In genomic region chrX:119721926-119722325, GRCh38 we compare ENCODE assay signal across 39 cellular contexts. TPM values are rescaled to one million over a fixed set of nuclear protein-coding genes. Genes with fewer than 3 reads are reported as not detected.
"Had no signal": no experiment of that assay in that cellular context is flagged by ENCODE, and none has a peak within 500 bp of the region (broad histone marks: within the 10 kb centered on the region; RNA-seq: fewer than 3 reads in every experiment).

No MANE protein-coding gene starts in this region.

- H3K4me3 ChIP-seq: adrenal gland, ascending aorta, body of pancreas, breast epithelium, cardiac muscle cell, colonic mucosa had no signal

- H3K36me3 Mint-ChIP-seq: activated naive CD4-positive, alpha-beta T cell treated with anti-CD3 and anti-CD28 coated beads, Interleukin-2, amount 10 ng/mL, durations not matched to agents 7 days and 5 days; activated naive CD4-positive, alpha-beta T cell treated with anti-CD3 and anti-CD28 coated beads, Interleukin-2, amount 50 U/mL, for 24 hours; activated naive CD4-positive, alpha-beta T cell treated with anti-CD3 and anti-CD28 coated beads, Interleukin-2, amount 50 U/mL, for 72 hours; activated naive CD8-positive, alpha-beta T cell; activated naive CD8-positive, alpha-beta T cell treated with anti-CD3 and anti-CD28 coated beads for 36 hours; activated naive CD8-positive, alpha-beta T cell treated with anti-CD3 and anti-CD28 coated beads, Interleukin-2, amount 10 ng/mL, durations not matched to agents 7 days and 5 days; brain had no signal

- H3K9me3 ChIP-seq: adrenal gland, ascending aorta, body of pancreas, breast epithelium, colonic mucosa had no signal

- H3K4me1 ChIP-seq: adrenal gland, ascending aorta, body of pancreas, breast epithelium, colonic mucosa had no signal

- H3K9me3 Mint-ChIP-seq: activated naive CD4-positive, alpha-beta T cell treated with anti-CD3 and anti-CD28 coated beads for 36 hours; activated naive CD4-positive, alpha-beta T cell treated with anti-CD3 and anti-CD28 coated beads, Interleukin-2, amount 10 ng/mL, durations not matched to agents 7 days and 5 days; activated naive CD4-positive, alpha-beta T cell treated with anti-CD3 and anti-CD28 coated beads, Interleukin-2, amount 50 U/mL, for 24 hours; activated naive CD4-positive, alpha-beta T cell treated with anti-CD3 and anti-CD28 coated beads, Interleukin-2, amount 50 U/mL, for 72 hours; activated naive CD8-positive, alpha-beta T cell treated with anti-CD3 and anti-CD28 coated beads for 36 hours; activated naive CD8-positive, alpha-beta T cell treated with anti-CD3 and anti-CD28 coated beads, Interleukin-2, amount 10 ng/mL, durations not matched to agents 7 days and 5 days; activated naive CD8-positive, alpha-beta T cell treated with anti-CD3 and anti-CD28 coated beads, Interleukin-2, amount 50 U/mL, for 24 hours; activated T-cell treated with anti-CD3 and anti-CD28 coated beads, Interleukin-2, amount 50 U/mL, for 4 hours; activated T-cell treated with anti-CD3 and anti-CD28 coated beads, Interleukin-2, amount 50 U/mL, for 72 hours; activated T-helper 1 cell treated with anti-CD3 and anti-CD28 coated beads, Interleukin-12 subunit alpha, Interleukin-12 subunit beta, Interleukin-2, Interleukin-4 antibody, amounts not matched to agents 30 ng/mL and 10 ng/mL and 1 ng/mL, durations not matched to agents 14 hours and 24 hours and 36 hours; activated T-helper 17 cell treated with anti-CD3 and anti-CD28 coated beads, Interleukin-2, amount 50 U/mL, for 72 hours; activated T-helper 2 cell treated with anti-CD3 and anti-CD28 coated beads, Interferon-gamma antibody, Interleukin-2, Interleukin-4, amounts not matched to agents 10 μg/mL and 5 μg/mL and 100 μg/mL, durations not matched to agents 14 hours and 24 hours and 36 hours; central memory CD8-positive, alpha-beta T cell had no signal

- H3K27ac Mint-ChIP-seq: activated naive CD4-positive, alpha-beta T cell treated with anti-CD3 and anti-CD28 coated beads for 36 hours; activated naive CD4-positive, alpha-beta T cell treated with anti-CD3 and anti-CD28 coated beads, Interleukin-2, amount 10 ng/mL, durations not matched to agents 7 days and 5 days; activated naive CD4-positive, alpha-beta T cell treated with anti-CD3 and anti-CD28 coated beads, Interleukin-2, amount 50 U/mL, for 24 hours; activated naive CD4-positive, alpha-beta T cell treated with anti-CD3 and anti-CD28 coated beads, Interleukin-2, amount 50 U/mL, for 72 hours; activated naive CD8-positive, alpha-beta T cell; activated naive CD8-positive, alpha-beta T cell treated with anti-CD3 and anti-CD28 coated beads for 36 hours; activated naive CD8-positive, alpha-beta T cell treated with anti-CD3 and anti-CD28 coated beads, Interleukin-2, amount 10 ng/mL, durations not matched to agents 7 days and 5 days; activated naive CD8-positive, alpha-beta T cell treated with anti-CD3 and anti-CD28 coated beads, Interleukin-2, amount 50 U/mL, for 24 hours; activated T-cell treated with anti-CD3 and anti-CD28 coated beads, Interleukin-2, amount 50 U/mL, for 72 hours; activated T-helper 1 cell treated with anti-CD3 and anti-CD28 coated beads, Interleukin-12 subunit alpha, Interleukin-12 subunit beta, Interleukin-2, Interleukin-4 antibody, amounts not matched to agents 30 ng/mL and 10 ng/mL and 1 ng/mL, durations not matched to agents 14 hours and 24 hours and 36 hours; activated T-helper 17 cell treated with anti-CD3 and anti-CD28 coated beads, Interleukin-2, amount 50 U/mL, for 72 hours; activated T-helper 2 cell treated with anti-CD3 and anti-CD28 coated beads, Interferon-gamma antibody, Interleukin-2, Interleukin-4, amounts not matched to agents 10 μg/mL and 5 μg/mL and 100 μg/mL, durations not matched to agents 14 hours and 24 hours and 36 hours; brain had no signal

- H3K27me3 ChIP-seq: adrenal gland, ascending aorta, body of pancreas, brain microvascular endothelial cell, breast epithelium, cardiac muscle cell, colonic mucosa had no signal

- FAIRE-seq: bronchial epithelial cell, colon had no signal

- H3K36me3 ChIP-seq: adrenal gland, ascending aorta, brain microvascular endothelial cell, breast epithelium, cardiac muscle cell, colonic mucosa had no signal

- H3K4me1 Mint-ChIP-seq: activated T-helper 17 cell treated with anti-CD3 and anti-CD28 coated beads, Interleukin-2, amount 50 U/mL, for 72 hours; brain had no signal

- DNase-seq: activated effector memory CD4-positive, alpha-beta T cell treated with anti-CD3 and anti-CD28 coated beads, Interleukin-2, amount 50 U/mL, for 16 hours; activated effector memory CD4-positive, alpha-beta T cell treated with Interleukin-2 at 50 U/mL for 16 hours; activated gamma-delta T cell; activated gamma-delta T cell treated with Interleukin-2 at 50 U/mL for 16 hours; activated naive CD4-positive, alpha-beta T cell; activated naive CD4-positive, alpha-beta T cell treated with anti-CD3 and anti-CD28 coated beads for 36 hours; activated naive CD4-positive, alpha-beta T cell treated with anti-CD3 and anti-CD28 coated beads, Interleukin-2, amount 10 ng/mL, durations not matched to agents 7 days and 5 days; activated naive CD4-positive, alpha-beta T cell treated with anti-CD3 and anti-CD28 coated beads, Interleukin-2, amount 50 U/mL, for 16 hours; activated naive CD4-positive, alpha-beta T cell treated with Interleukin-2 at 50 U/mL for 16 hours; activated naive CD8-positive, alpha-beta T cell treated with anti-CD3 and anti-CD28 coated beads for 36 hours; activated naive CD8-positive, alpha-beta T cell treated with anti-CD3 and anti-CD28 coated beads, Interleukin-2, amount 10 ng/mL, durations not matched to agents 7 days and 5 days; activated naive CD8-positive, alpha-beta T cell treated with anti-CD3 and anti-CD28 coated beads, Interleukin-2, amount 50 U/mL, for 24 hours; activated T-cell treated with anti-CD3 and anti-CD28 coated beads, Interleukin-2, amount 50 U/mL, for 4 hours; activated T-cell treated with anti-CD3 and anti-CD28 coated beads, Interleukin-2, amount 50 U/mL, for 72 hours; adrenal gland; amniotic stem cell; amygdala; anterior cingulate cortex; aorta; body of pancreas; brain microvascular endothelial cell; caudate nucleus; central memory CD4-positive, alpha-beta T cell; cerebellar nuclear complex; colonic mucosa had no signal

- H3K27ac ChIP-seq: adrenal gland, ascending aorta, body of pancreas, brain microvascular endothelial cell, breast epithelium, cardiac muscle cell, colonic mucosa had no signal

- H3K27me3 Mint-ChIP-seq: activated naive CD4-positive, alpha-beta T cell treated with anti-CD3 and anti-CD28 coated beads, Interleukin-2, amount 50 U/mL, for 24 hours; activated naive CD8-positive, alpha-beta T cell; activated naive CD8-positive, alpha-beta T cell treated with anti-CD3 and anti-CD28 coated beads for 36 hours; activated naive CD8-positive, alpha-beta T cell treated with anti-CD3 and anti-CD28 coated beads, Interleukin-2, amount 50 U/mL, for 24 hours; activated T-helper 17 cell treated with anti-CD3 and anti-CD28 coated beads, Interleukin-2, amount 50 U/mL, for 72 hours; brain; central memory CD8-positive, alpha-beta T cell had no signal

- H3K4me3 Mint-ChIP-seq: activated naive CD4-positive, alpha-beta T cell treated with anti-CD3 and anti-CD28 coated beads for 36 hours; activated naive CD4-positive, alpha-beta T cell treated with anti-CD3 and anti-CD28 coated beads, Interleukin-2, amount 10 ng/mL, durations not matched to agents 7 days and 5 days; activated naive CD4-positive, alpha-beta T cell treated with anti-CD3 and anti-CD28 coated beads, Interleukin-2, amount 50 U/mL, for 24 hours; activated naive CD8-positive, alpha-beta T cell; activated naive CD8-positive, alpha-beta T cell treated with anti-CD3 and anti-CD28 coated beads for 36 hours; activated naive CD8-positive, alpha-beta T cell treated with anti-CD3 and anti-CD28 coated beads, Interleukin-2, amount 10 ng/mL, durations not matched to agents 7 days and 5 days; activated naive CD8-positive, alpha-beta T cell treated with anti-CD3 and anti-CD28 coated beads, Interleukin-2, amount 50 U/mL, for 24 hours; activated T-cell treated with anti-CD3 and anti-CD28 coated beads, Interleukin-2, amount 50 U/mL, for 4 hours; activated T-cell treated with anti-CD3 and anti-CD28 coated beads, Interleukin-2, amount 50 U/mL, for 72 hours; activated T-helper 1 cell treated with anti-CD3 and anti-CD28 coated beads, Interleukin-12 subunit alpha, Interleukin-12 subunit beta, Interleukin-2, Interleukin-4 antibody, amounts not matched to agents 30 ng/mL and 10 ng/mL and 1 ng/mL, durations not matched to agents 14 hours and 24 hours and 36 hours; activated T-helper 17 cell treated with anti-CD3 and anti-CD28 coated beads, Interleukin-2, amount 50 U/mL, for 72 hours; brain; central memory CD8-positive, alpha-beta T cell had no signal

- ATAC-seq: activated naive CD4-positive, alpha-beta T cell treated with anti-CD3 and anti-CD28 coated beads, Interleukin-2, amount 50 U/mL, for 72 hours; activated naive CD8-positive, alpha-beta T cell treated with anti-CD3 and anti-CD28 coated beads, Interleukin-2, amount 50 U/mL, for 24 hours; activated T-cell treated with anti-CD3 and anti-CD28 coated beads, Interleukin-2, amount 50 U/mL, for 4 hours; activated T-cell treated with anti-CD3 and anti-CD28 coated beads, Interleukin-2, amount 50 U/mL, for 72 hours; activated T-helper 17 cell treated with anti-CD3 and anti-CD28 coated beads, Interleukin-2, amount 50 U/mL, for 72 hours; body of pancreas had no signal

RNA-seq across cellular contexts. Expression of gene SOWAHD, which starts 36.5 kb away (rescaled TPM):
- total RNA-seq: ascending aorta, cardiac septum had no signal
